ENCODE assay signal across 28 cellular contexts in the genomic region with DNA sequence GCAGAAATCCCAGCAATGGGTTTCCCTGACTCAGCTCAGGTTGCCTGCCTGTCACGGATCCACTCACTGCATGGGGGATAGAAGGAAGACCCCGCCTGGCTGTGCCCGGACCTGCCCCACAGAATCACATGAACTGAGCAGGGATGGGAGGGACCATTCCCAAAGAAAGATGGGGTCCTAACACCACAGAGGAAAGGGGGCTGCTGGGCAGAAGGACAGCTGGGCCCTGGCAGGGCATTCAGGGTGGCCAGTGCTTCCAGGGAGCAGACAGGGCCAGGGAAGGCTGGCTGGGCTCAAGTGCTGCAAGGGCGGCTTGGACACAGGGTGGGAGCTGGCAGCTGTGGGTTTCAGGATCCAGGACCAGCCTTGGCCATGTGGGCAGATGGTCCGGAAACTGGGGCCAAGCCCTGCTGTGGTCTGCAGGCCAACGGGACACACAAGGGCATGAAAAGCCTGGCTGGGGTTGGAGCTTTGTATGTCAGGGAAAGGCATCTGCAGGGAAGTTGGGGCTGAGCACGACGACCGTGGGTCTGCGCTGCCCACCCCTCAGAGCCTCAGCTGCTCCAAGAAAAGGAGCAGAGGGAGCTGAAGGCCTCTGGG.
"Had no signal": no experiment of that assay in that cellular context is flagged by ENCODE, and none has a peak within 500 bp of the region (broad histone marks: within the 10 kb centered on the region; RNA-seq: fewer than 3 reads in every experiment).

No MANE protein-coding gene starts in this region.

- H3K27ac ChIP-seq: brain microvascular endothelial cell, epithelial cell of prostate, esophagus squamous epithelium, left lung, lower lobe of right lung, parathyroid adenoma, psoas muscle, right atrium auricular region, spleen, thoracic aorta, vagina had no signal

- H3K4me1 ChIP-seq: esophagus squamous epithelium, left lung, lower lobe of right lung, parathyroid adenoma, psoas muscle, right atrium auricular region, spleen, vagina had no signal

- H3K9me3 ChIP-seq: esophagus squamous epithelium, left lung, lower lobe of right lung, mucosa of descending colon, psoas muscle, right atrium auricular region, spleen, thoracic aorta, vagina had no signal

- H3K36me3 ChIP-seq: brain microvascular endothelial cell, esophagus squamous epithelium, left lung, lower lobe of right lung, right atrium auricular region, spleen, thoracic aorta, vagina had no signal

- H3K27ac Mint-ChIP-seq: activated T-cell treated with anti-CD3 and anti-CD28 coated beads, Interleukin-2, amount 50 U/mL, for 24 hours; activated T-helper 17 cell treated with anti-CD3 and anti-CD28 coated beads, Interleukin-2, amount 50 U/mL, for 72 hours; dendritic cell treated with granulocyte-macrophage colony-stimulating factor and Interleukin-4, amounts not matched to agents 40 ng/mL and 50 ng/mL, for 4 days; T-helper 2 cell treated with Interferon-gamma antibody and Interleukin-4, amounts not matched to agents 5 μg/mL and 100 μg/mL, for 36 hours had no signal

- DNase-seq: activated CD4-positive, alpha-beta T cell treated with anti-CD3 and anti-CD28 coated beads for 4 hours; activated CD4-positive, alpha-beta T cell treated with anti-CD3 and anti-CD28 coated beads, Interleukin-2, amount 50 U/mL, for 4 hours; activated CD8-positive, alpha-beta memory T cell treated with anti-CD3 and anti-CD28 coated beads, Interleukin-2, amount 50 U/mL, for 48 hours; activated gamma-delta T cell treated with Interleukin-2 at 50 U/mL for 16 hours; activated naive CD4-positive, alpha-beta T cell treated with anti-CD3 and anti-CD28 coated beads, Interleukin-2, amount 50 U/mL, for 16 hours; activated T-cell treated with anti-CD3 and anti-CD28 coated beads, Interleukin-2, amount 50 U/mL, for 24 hours; amniotic stem cell; brain microvascular endothelial cell; effector CD4-positive, alpha-beta T cell; esophagus squamous epithelium; left lung; lower lobe of right lung; mucosa of descending colon; nucleus accumbens; psoas muscle; spleen; stimulated activated naive CD4-positive, alpha-beta T cell treated with Interleukin-2 at 50 U/mL for 16 hours; T-helper 1 cell; trophoblast cell had no signal

- H3K27me3 ChIP-seq: brain microvascular endothelial cell, right atrium auricular region, vagina had no signal

- H3K9me3 Mint-ChIP-seq: activated T-cell treated with anti-CD3 and anti-CD28 coated beads, Interleukin-2, amount 50 U/mL, for 24 hours; activated T-helper 17 cell treated with anti-CD3 and anti-CD28 coated beads, Interleukin-2, amount 50 U/mL, for 72 hours; dendritic cell treated with granulocyte-macrophage colony-stimulating factor and Interleukin-4, amounts not matched to agents 40 ng/mL and 50 ng/mL, for 4 days; T-helper 2 cell treated with Interferon-gamma antibody and Interleukin-4, amounts not matched to agents 5 μg/mL and 100 μg/mL, for 36 hours had no signal

- H3K4me3 Mint-ChIP-seq: activated T-cell treated with anti-CD3 and anti-CD28 coated beads, Interleukin-2, amount 50 U/mL, for 24 hours; activated T-helper 17 cell treated with anti-CD3 and anti-CD28 coated beads, Interleukin-2, amount 50 U/mL, for 72 hours; dendritic cell treated with granulocyte-macrophage colony-stimulating factor and Interleukin-4, amounts not matched to agents 40 ng/mL and 50 ng/mL, for 4 days; nephron progenitor cell; T-helper 2 cell treated with Interferon-gamma antibody and Interleukin-4, amounts not matched to agents 5 μg/mL and 100 μg/mL, for 36 hours had no signal

- ATAC-seq: activated T-helper 17 cell treated with anti-CD3 and anti-CD28 coated beads, Interleukin-2, amount 50 U/mL, for 72 hours; left lung; mucosa of descending colon; psoas muscle had no signal

- H3K9ac ChIP-seq: parathyroid adenoma had no signal

- H3K4me3 ChIP-seq: esophagus squamous epithelium, left lung, lower lobe of right lung, mucosa of descending colon, psoas muscle, right atrium auricular region, spleen, thoracic aorta, vagina had no signal
